ENCODE assay signal across 23 cellular contexts in the genomic region with DNA sequence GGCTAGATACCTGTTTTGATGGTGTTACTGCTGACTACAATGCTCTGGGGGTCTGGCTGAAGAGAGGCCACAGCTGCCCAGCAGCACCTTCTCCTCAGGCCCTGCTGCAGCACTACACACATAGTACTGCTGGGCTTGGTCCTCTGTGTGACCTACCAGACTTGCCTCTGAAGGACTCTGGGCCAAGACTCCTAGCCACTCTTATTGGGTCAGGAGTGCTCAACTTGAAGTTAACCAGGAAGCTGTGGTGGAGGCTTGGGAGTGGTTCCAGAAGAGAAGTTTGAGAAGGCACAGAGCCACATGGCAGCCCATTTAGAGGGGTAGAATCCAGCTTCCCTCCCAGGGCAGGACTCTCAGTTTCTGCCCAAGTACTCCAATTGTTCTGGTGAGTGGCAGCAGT.
"Had no signal": no experiment of that assay in that cellular context is flagged by ENCODE, and none has a peak within 500 bp of the region (broad histone marks: within the 10 kb centered on the region; RNA-seq: fewer than 3 reads in every experiment).

No MANE protein-coding gene starts in this region.

- H3K4me1 Mint-ChIP-seq: activated naive CD8-positive, alpha-beta T cell treated with anti-CD3 and anti-CD28 coated beads, Interleukin-2, amount 10 ng/mL, durations not matched to agents 7 days and 5 days; immature natural killer cell had no signal

- H3K4me1 ChIP-seq: breast epithelium, thyroid gland had no signal

- H3K27me3 ChIP-seq: breast epithelium, hepatocyte, thyroid gland had no signal

- H3K27ac ChIP-seq: breast epithelium, hepatocyte, thyroid gland had no signal

- H3K27ac Mint-ChIP-seq: activated naive CD4-positive, alpha-beta T cell treated with anti-CD3 and anti-CD28 coated beads for 36 hours; activated naive CD8-positive, alpha-beta T cell treated with anti-CD3 and anti-CD28 coated beads, Interleukin-2, amount 10 ng/mL, durations not matched to agents 7 days and 5 days; immature natural killer cell; memory B cell; stimulated activated naive CD8-positive, alpha-beta T cell treated with anti-CD3 and anti-CD28 coated beads, Interleukin-15, Interleukin-2, amounts not matched to agents 100 ng/mL and 50 ng/mL, for 24 hours; T-helper 17 cell had no signal

- H3K4me3 ChIP-seq: breast epithelium, hepatocyte, thyroid gland had no signal

- H3K27me3 Mint-ChIP-seq: activated naive CD8-positive, alpha-beta T cell treated with anti-CD3 and anti-CD28 coated beads, Interleukin-2, amount 10 ng/mL, durations not matched to agents 7 days and 5 days; memory B cell; progenitor cell of endocrine pancreas; stimulated activated naive CD8-positive, alpha-beta T cell treated with anti-CD3 and anti-CD28 coated beads, Interleukin-15, Interleukin-2, amounts not matched to agents 100 ng/mL and 50 ng/mL, for 24 hours; T-helper 17 cell had no signal

- DNase-seq: activated CD4-positive, alpha-beta T cell treated with anti-CD3 and anti-CD28 coated beads for 4 hours; activated CD4-positive, alpha-beta T cell treated with anti-CD3 and anti-CD28 coated beads, Interleukin-2, amount 50 U/mL, for 48 hours; activated CD4-positive, CD25-positive, alpha-beta regulatory T cell; activated CD8-positive, alpha-beta memory T cell treated with anti-CD3 and anti-CD28 coated beads, Interleukin-2, amount 50 U/mL, for 48 hours; activated naive CD4-positive, alpha-beta T cell treated with anti-CD3 and anti-CD28 coated beads for 36 hours; activated naive CD8-positive, alpha-beta T cell treated with anti-CD3 and anti-CD28 coated beads, Interleukin-2, amount 10 ng/mL, durations not matched to agents 7 days and 5 days; activated T-cell treated with anti-CD3 and anti-CD28 coated beads, Interleukin-2, amount 50 U/mL, for 48 hours; amniotic stem cell; cortex of kidney; foreskin fibroblast; immature natural killer cell; left ventricle myocardium superior; occipital lobe; retina; stimulated activated CD4-positive, alpha-beta T cell treated with anti-CD3 and anti-CD28 coated beads, Interleukin-4, amount 100 ng/mL, for 24 hours; SW 1271; T-helper 17 cell; thyroid gland had no signal

- ATAC-seq: left ventricle myocardium superior, T-helper 17 cell had no signal

- H3K4me3 Mint-ChIP-seq: activated naive CD4-positive, alpha-beta T cell treated with anti-CD3 and anti-CD28 coated beads for 36 hours; activated naive CD8-positive, alpha-beta T cell treated with anti-CD3 and anti-CD28 coated beads, Interleukin-2, amount 10 ng/mL, durations not matched to agents 7 days and 5 days; immature natural killer cell; memory B cell; stimulated activated naive CD8-positive, alpha-beta T cell treated with anti-CD3 and anti-CD28 coated beads, Interleukin-15, Interleukin-2, amounts not matched to agents 100 ng/mL and 50 ng/mL, for 24 hours; T-helper 17 cell had no signal

- H3K9me3 Mint-ChIP-seq: activated naive CD4-positive, alpha-beta T cell treated with anti-CD3 and anti-CD28 coated beads for 36 hours; activated naive CD8-positive, alpha-beta T cell treated with anti-CD3 and anti-CD28 coated beads, Interleukin-2, amount 10 ng/mL, durations not matched to agents 7 days and 5 days; immature natural killer cell; memory B cell; stimulated activated naive CD8-positive, alpha-beta T cell treated with anti-CD3 and anti-CD28 coated beads, Interleukin-15, Interleukin-2, amounts not matched to agents 100 ng/mL and 50 ng/mL, for 24 hours had no signal

- H3K9me3 ChIP-seq: breast epithelium, thyroid gland had no signal
